ENCODE assay signal across 8 cellular contexts in genomic region chr12:52244615-52244994, GRCh38. TPM values are rescaled to one million over a fixed set of nuclear protein-coding genes. Genes with fewer than 3 reads are reported as not detected.
DNase-seq lines count a peak whose midpoint lies in the region; ATAC-seq and TF ChIP-seq lines count a peak whose summit lies in the region.

No MANE protein-coding gene starts in this region.

- H2BK5ac ChIP-seq in mesenchymal stem cell (ENCODE audit: low read depth, low read length, poor library complexity, severe bottlenecking) (peak overlapping the region; percentile 46), H9 (ENCODE audit: insufficient read length, low read length) (no peak overlapping the region)

- ATAC-seq in GM21529 (IDR thresholded peaks at IDR 0.05; ENCODE audit: unreplicated experiment) = peak; percentile 10
- no peak for ATAC-seq in activated T-cell treated with anti-CD3 and anti-CD28 coated beads, Interleukin-2, amount 50 U/mL, for 4 hours
- ATAC-seq in HG03565 (IDR thresholded peaks at IDR 0.05; ENCODE audit: unreplicated experiment) = no peak

- no peak overlapping the region for H2BK20ac ChIP-seq in H9 (ENCODE audit: low read depth, low read length, poor library complexity, severe bottlenecking)

- no peaks in the 10 kb centered on the region for H3K23me2 ChIP-seq in H9 (ENCODE audit: insufficient read length, low read depth, low read length, poor library complexity, severe bottlenecking)

- H3K4me2 ChIP-seq in mesenchymal stem cell (ENCODE audit: low read length, poor library complexity, severe bottlenecking) (no peak overlapping the region), H9 (ENCODE audit: insufficient read depth, insufficient read length, low read length) (no peak overlapping the region)

- H3K18ac ChIP-seq in mesenchymal stem cell (ENCODE audit: low read depth in 1 of 2, low read length in 2 of 2) = peak overlapping the region in 1 of 2 experiments; percentile 29
- H3K18ac ChIP-seq in H9 (ENCODE audit: insufficient read length, low read depth, low read length) = no peak overlapping the region

- H3K79me1 ChIP-seq in mesenchymal stem cell (replicated peaks; ENCODE audit: low read length, poor library complexity, severe bottlenecking) (no peaks in the 10 kb centered on the region), H9 (ENCODE audit: insufficient read depth, low read depth, low read length, poor library complexity, severe bottlenecking) (no peaks in the 10 kb centered on the region)

- 33% methylated on average over 1 of the region's 3 CpGs for WGBS in mesenchymal stem cell
- WGBS in H9 (ENCODE audit: extremely low coverage, insufficient read length, low lambda C conversion rate) = no CpG with 5 or more reads among the region's 3 CpGs

- peak overlapping the region in 1 of 2 experiments; percentile 1 for H3K4ac ChIP-seq in mesenchymal stem cell (ENCODE audit: low read depth in 1 of 2, low read length in 2 of 2)
- no peak overlapping the region for H3K4ac ChIP-seq in H9 (ENCODE audit: low read depth, low read length)

- no peaks in the 10 kb centered on the region for H4K20me1 ChIP-seq in H9 (ENCODE audit: control insufficient read depth, insufficient read depth, insufficient read length)

- no peaks in the 10 kb centered on the region for H3K9me3 ChIP-seq in mesenchymal stem cell (ENCODE audit: control insufficient read depth, low read length)
- H3K9me3 ChIP-seq in H9 (ENCODE audit: control insufficient read depth, low read depth, low read length) = no peaks in the 10 kb centered on the region

- peaks cover 14% of the 10 kb centered on the region for H3K27me3 Mint-ChIP-seq in activated T-cell treated with anti-CD3 and anti-CD28 coated beads, Interleukin-2, amount 50 U/mL, for 4 hours (ENCODE audit: low read depth)
- H3K27me3 Mint-ChIP-seq in H9 (ENCODE audit: low read depth) = peaks cover 29% of the 10 kb centered on the region

- no peak overlapping the region for H3T11ph ChIP-seq in H9 (ENCODE audit: low read length)

- H3K9me3 Mint-ChIP-seq in activated T-cell treated with anti-CD3 and anti-CD28 coated beads, Interleukin-2, amount 50 U/mL, for 4 hours = no peaks in the 10 kb centered on the region
- no peaks in the 10 kb centered on the region for H3K9me3 Mint-ChIP-seq in H9

- H2BK120ac ChIP-seq in mesenchymal stem cell (ENCODE audit: low read depth, low read length) = no peak overlapping the region
- H2BK120ac ChIP-seq in H9 (ENCODE audit: low read depth, low read length, poor library complexity, severe bottlenecking) = no peak overlapping the region

- H3K36me3 Mint-ChIP-seq in activated T-cell treated with anti-CD3 and anti-CD28 coated beads, Interleukin-2, amount 50 U/mL, for 4 hours (ENCODE audit: insufficient read depth) = no peaks in the 10 kb centered on the region
- peaks cover 0 to 24% (median 2%) of the 10 kb centered on the region in 3 experiments; a peak in 3 of 7 replicates for H3K36me3 Mint-ChIP-seq in H9 (ENCODE audit: insufficient read depth in 1 of 3, low read depth in 3 of 3)

- H4K91ac ChIP-seq in mesenchymal stem cell (ENCODE audit: low read length) = peak overlapping the region; percentile 36
- H4K91ac ChIP-seq in H9 (ENCODE audit: insufficient read length, low read depth, low read length) = no peak overlapping the region

- H3K27ac Mint-ChIP-seq in H9 = no peak overlapping the region

- H3K9ac ChIP-seq in mesenchymal stem cell (ENCODE audit: low read length) (peak overlapping the region; percentile 45), H9 (ENCODE audit: extremely low read depth, insufficient read length, low read length) (no peak overlapping the region)

- H3K36me3 ChIP-seq in ACC112 (ENCODE audit: insufficient read depth, low read length) = no peaks in the 10 kb centered on the region
- H3K36me3 ChIP-seq in mesenchymal stem cell (ENCODE audit: control insufficient read depth in 1 of 2, insufficient read depth in 2 of 2, low read depth in 1 of 2, low read length in 2 of 2) = peaks cover 0 to 5% of the 10 kb centered on the region in 2 experiments

- peak overlapping the region; percentile 83 for H4K8ac ChIP-seq in mesenchymal stem cell (ENCODE audit: low read length)
- no peak overlapping the region for H4K8ac ChIP-seq in H9 (replicated peaks; ENCODE audit: insufficient read length, low read depth, low read length)

- no peaks in the 10 kb centered on the region for H3K27me3 ChIP-seq in ACC112 (ENCODE audit: insufficient read depth, low read length)
- peaks cover 0 to 14% of the 10 kb centered on the region in 2 experiments for H3K27me3 ChIP-seq in mesenchymal stem cell (ENCODE audit: control insufficient read depth in 1 of 2, insufficient read depth in 1 of 2, low read length in 2 of 2)
- no peaks in the 10 kb centered on the region; the same call in 1 of the 2 replicates for H3K27me3 ChIP-seq in H9 (ENCODE audit: insufficient read depth, low read length)

- H2BK15ac ChIP-seq in mesenchymal stem cell (ENCODE audit: low read depth, poor library complexity, severe bottlenecking) (no peak overlapping the region), H9 (ENCODE audit: low read depth, low read length) (no peak overlapping the region)

- peak overlapping the region; percentile 18 for H3K4me3 ChIP-seq in ACC112 (ENCODE audit: low read depth, low read length)
- no peak overlapping the region for H3K4me3 ChIP-seq in mesenchymal stem cell (ENCODE audit: insufficient read depth in 1 of 2, low read depth in 1 of 2, low read length in 2 of 2)

- H3K79me2 ChIP-seq in ACC112 (ENCODE audit: control insufficient read depth, insufficient read depth, low read length, unreplicated experiment) (peaks cover 11% of the 10 kb centered on the region), H9 (ENCODE audit: insufficient read depth, low read length) (no peaks in the 10 kb centered on the region)

- H4K5ac ChIP-seq in H9 (ENCODE audit: insufficient read length, low read depth, low read length) = no peak overlapping the region

- H3K4me1 Mint-ChIP-seq in activated T-cell treated with anti-CD3 and anti-CD28 coated beads, Interleukin-2, amount 50 U/mL, for 4 hours (ENCODE audit: low read depth) = peaks cover 19% of the 10 kb centered on the region
- peaks cover 26 to 30% of the 10 kb centered on the region in 2 experiments for H3K4me1 Mint-ChIP-seq in H9

- no peak for DNase-seq in activated T-cell treated with anti-CD3 and anti-CD28 coated beads, Interleukin-2, amount 50 U/mL, for 4 hours
- DNase-seq in mesenchymal stem cell (peak; percentile 29), H9 (no peak), NCI-H1436 treated with DMSO at 0.1 percent for 48 hours (lab: John Stamatoyannopoulos, UW) (no peak)
- no peak for DNase-seq in activated CD8-positive, alpha-beta memory T cell treated with anti-CD3 and anti-CD28 coated beads, Interleukin-2, amount 50 U/mL, for 48 hours

- H3K27ac ChIP-seq in ACC112 (ENCODE audit: low read depth, low read length) (peak overlapping the region; percentile 87), mesenchymal stem cell (ENCODE audit: low read length, poor library complexity, severe bottlenecking) (peak overlapping the region; percentile 94), H9 (ENCODE audit: insufficient read length, low read depth, low read length) (no peak overlapping the region)

- peak overlapping the region; percentile 24 for H2AK5ac ChIP-seq in mesenchymal stem cell (ENCODE audit: low read length, severe bottlenecking)
- no peak overlapping the region for H2AK5ac ChIP-seq in H9 (ENCODE audit: insufficient read length, low read length)

- peaks cover 60% of the 10 kb centered on the region for H3K4me1 ChIP-seq in ACC112 (ENCODE audit: control insufficient read depth, insufficient read depth, low read length, unreplicated experiment)
- peaks cover 57% of the 10 kb centered on the region for H3K4me1 ChIP-seq in mesenchymal stem cell (ENCODE audit: control insufficient read depth, insufficient read depth, low read depth, low read length)
- H3K4me1 ChIP-seq in H9 (ENCODE audit: insufficient read depth, low read length) = peaks cover 5% of the 10 kb centered on the region; the same call in 1 of the 2 replicates

- no peak overlapping the region for H3K23ac ChIP-seq in mesenchymal stem cell (ENCODE audit: low read length in 2 of 2)
- no peak overlapping the region for H3K23ac ChIP-seq in H9 (ENCODE audit: insufficient read length, low read depth, low read length)

- H3K4me3 Mint-ChIP-seq in activated T-cell treated with anti-CD3 and anti-CD28 coated beads, Interleukin-2, amount 50 U/mL, for 4 hours = peak overlapping the region; percentile 59
- H3K4me3 Mint-ChIP-seq in H9 = no peak overlapping the region

- H2BK12ac ChIP-seq in mesenchymal stem cell (ENCODE audit: low read length in 2 of 2) (peak overlapping the region in 1 of 2 experiments; percentile 45), H9 (ENCODE audit: insufficient read length, low read depth, low read length) (no peak overlapping the region)

- H2AFZ ChIP-seq in ACC112 (ENCODE audit: low read length, unreplicated experiment) (no peak overlapping the region), mesenchymal stem cell (ENCODE audit: low read depth, low read length) (no peak overlapping the region), H9 (ENCODE audit: low read length) (no peak overlapping the region)

- TF ChIP-seq CTCF in H9 (conservative IDR thresholded peaks at IDR 0.05) = no peak

- H3K56ac ChIP-seq in H9 (ENCODE audit: insufficient read length, low read depth, low read length) = no peak overlapping the region

- H3K14ac ChIP-seq in mesenchymal stem cell (ENCODE audit: low read length in 2 of 2) = no peak overlapping the region
- H3K14ac ChIP-seq in H9 (ENCODE audit: insufficient read depth, low read length) = no peak overlapping the region

RNA-seq across cellular contexts. Expression of gene KRT7, which starts 11.6 kb away (rescaled TPM):
- total RNA-seq in activated T-cell treated with anti-CD3 and anti-CD28 coated beads, Interleukin-2, amount 50 U/mL, for 4 hours = 1 to 10 TPM; 1.2 to 2.1 (median 1.5) TPM
- 5.1 TPM for polyA plus RNA-seq in mesenchymal stem cell (2013, experiment 1 of 2)
- 5.7 TPM for polyA plus RNA-seq in mesenchymal stem cell (2013, experiment 2 of 2)
- total RNA-seq in H9 (2021) = 8.9 and 10.0 TPM in 2 replicates

RNA-seq across cellular contexts. Expression of gene KRT86, which starts 29.8 kb away (rescaled TPM):
- total RNA-seq in activated T-cell treated with anti-CD3 and anti-CD28 coated beads, Interleukin-2, amount 50 U/mL, for 4 hours = not detected
- polyA plus RNA-seq in mesenchymal stem cell (2013, experiment 1 of 2) = 0.01 TPM
- polyA plus RNA-seq in mesenchymal stem cell (2013, experiment 2 of 2) = not detected
- total RNA-seq in H9 (2021) = not detected in 2 replicates

RNA-seq across cellular contexts. Expression of gene KRT81, which starts 46.7 kb away (rescaled TPM):
- under 1 TPM; 0.19 to 0.25 (median 0.24) TPM for total RNA-seq in activated T-cell treated with anti-CD3 and anti-CD28 coated beads, Interleukin-2, amount 50 U/mL, for 4 hours
- polyA plus RNA-seq in mesenchymal stem cell (2013, experiment 1 of 2) = not detected
- not detected for polyA plus RNA-seq in mesenchymal stem cell (2013, experiment 2 of 2)
- not detected in 2 replicates for total RNA-seq in H9 (2021)

RNA-seq across cellular contexts. Expression of gene KRT80, which starts 52.8 kb away (rescaled TPM):
- under 1 TPM in 2 of 3 donors, not detected in 1; 0.05 to 0.08 TPM for total RNA-seq in activated T-cell treated with anti-CD3 and anti-CD28 coated beads, Interleukin-2, amount 50 U/mL, for 4 hours
- polyA plus RNA-seq in mesenchymal stem cell (2013, experiment 1 of 2) = 0.72 TPM
- 0.84 TPM for polyA plus RNA-seq in mesenchymal stem cell (2013, experiment 2 of 2)
- 0.07 TPM in 1 of 2 replicates, not detected in the other for total RNA-seq in H9 (2021)
